Comparison of ENCODE assay signal across 8 cellular contexts in genomic region chr14:94173471-94173884, GRCh38. TPM values are rescaled to one million over a fixed set of nuclear protein-coding genes. Genes with fewer than 3 reads are reported as not detected.
DNase-seq lines count a peak whose midpoint lies in the region; ATAC-seq and TF ChIP-seq lines count a peak whose summit lies in the region.

No MANE protein-coding gene starts in this region.

- no peaks in the 10 kb centered on the region for H3K36me3 Mint-ChIP-seq in HFFc6 (ENCODE audit: low read depth)
- H3K36me3 Mint-ChIP-seq in activated naive CD8-positive, alpha-beta T cell: no peaks in the 10 kb centered on the region

- H3K27ac ChIP-seq in iPS-20b (ENCODE audit: low read length): no peak overlapping the region

- H3K27me3 ChIP-seq in BE2C (peaks cover 66% of the 10 kb centered on the region), iPS-20b (ENCODE audit: insufficient read depth, low read length) (peaks cover 32% of the 10 kb centered on the region)

- peaks cover 19% of the 10 kb centered on the region for H3K4me1 Mint-ChIP-seq in HFFc6 (ENCODE audit: low read depth)
- H3K4me1 Mint-ChIP-seq in activated naive CD8-positive, alpha-beta T cell (ENCODE audit: low read depth): peaks cover 23% of the 10 kb centered on the region
- H3K4me1 Mint-ChIP-seq in stimulated activated naive CD8-positive, alpha-beta T cell treated with anti-CD3 and anti-CD28 coated beads, Interleukin-15, amount 100 ng/mL, for 72 hours: peaks cover 30% of the 10 kb centered on the region

- peak overlapping the region; percentile 60 for H3K4me3 ChIP-seq in BE2C (ENCODE audit: low read depth, low read length)
- H3K4me3 ChIP-seq in iPS-20b (ENCODE audit: low read length): peak overlapping the region; percentile 88

- peak overlapping the region; percentile 76 for H3K9ac ChIP-seq in iPS-20b (ENCODE audit: low read depth, low read length)

- H3K36me3 ChIP-seq in BE2C (no peaks in the 10 kb centered on the region), iPS-20b (ENCODE audit: insufficient read depth, low read depth, low read length) (no peaks in the 10 kb centered on the region)

- DNase-seq in BE2C (no peak), HFFc6 (no peak), SW 1271 (lab: John Stamatoyannopoulos, UW) (no peak), occipital lobe (lab: John Stamatoyannopoulos, UW) (no peak), Ammon's horn (ENCODE audit: low spot score) (no peak)
- DNase-seq in stimulated activated naive CD8-positive, alpha-beta T cell treated with anti-CD3 and anti-CD28 coated beads, Interleukin-15, amount 100 ng/mL, for 72 hours: peak in 1 of 2 donors; percentile 28

- H3K27me3 Mint-ChIP-seq in HFFc6 (ENCODE audit: insufficient read depth): peaks cover 14% of the 10 kb centered on the region
- H3K27me3 Mint-ChIP-seq in activated naive CD8-positive, alpha-beta T cell: no peaks in the 10 kb centered on the region
- H3K27me3 Mint-ChIP-seq in stimulated activated naive CD8-positive, alpha-beta T cell treated with anti-CD3 and anti-CD28 coated beads, Interleukin-15, amount 100 ng/mL, for 72 hours: peaks cover 32% of the 10 kb centered on the region

- no peak overlapping the region for H3K27ac Mint-ChIP-seq in HFFc6
- H3K27ac Mint-ChIP-seq in activated naive CD8-positive, alpha-beta T cell: peak overlapping the region; percentile 52
- peak overlapping the region in 1 of 2 donors; percentile 66 for H3K27ac Mint-ChIP-seq in stimulated activated naive CD8-positive, alpha-beta T cell treated with anti-CD3 and anti-CD28 coated beads, Interleukin-15, amount 100 ng/mL, for 72 hours

- TF ChIP-seq CTCF in BE2C (IDR thresholded peaks at IDR 0.05; ENCODE audit: low read depth, low read length) (no peak), HFFc6 (IDR thresholded peaks at IDR 0.05) (no peak)

- ATAC-seq in stimulated activated naive CD8-positive, alpha-beta T cell treated with anti-CD3 and anti-CD28 coated beads, Interleukin-15, amount 100 ng/mL, for 72 hours: no peak

- H3K4me1 ChIP-seq in BE2C (peaks cover 8% of the 10 kb centered on the region), iPS-20b (ENCODE audit: insufficient read depth, low read length) (peaks cover 24% of the 10 kb centered on the region; the same call in 1 of the 2 replicates)

- no peaks in the 10 kb centered on the region for H3K9me3 Mint-ChIP-seq in HFFc6
- no peaks in the 10 kb centered on the region for H3K9me3 Mint-ChIP-seq in activated naive CD8-positive, alpha-beta T cell (ENCODE audit: low read depth)
- no peaks in the 10 kb centered on the region for H3K9me3 Mint-ChIP-seq in stimulated activated naive CD8-positive, alpha-beta T cell treated with anti-CD3 and anti-CD28 coated beads, Interleukin-15, amount 100 ng/mL, for 72 hours

- H3K9me3 ChIP-seq in BE2C (no peaks in the 10 kb centered on the region), iPS-20b (ENCODE audit: insufficient read depth, low read depth, low read length) (no peaks in the 10 kb centered on the region)

- peak overlapping the region; percentile 74 for H3K4me3 Mint-ChIP-seq in HFFc6
- H3K4me3 Mint-ChIP-seq in activated naive CD8-positive, alpha-beta T cell: peak overlapping the region; percentile 87
- peak overlapping the region; percentile 78 to 82 for H3K4me3 Mint-ChIP-seq in stimulated activated naive CD8-positive, alpha-beta T cell treated with anti-CD3 and anti-CD28 coated beads, Interleukin-15, amount 100 ng/mL, for 72 hours

RNA-seq across cellular contexts. Expression of gene PPP4R4, which starts 0.6 kb away (rescaled TPM):
- polyA plus RNA-seq in BE2C (2012; ENCODE audit: insufficient read depth, insufficient read length, low read depth): not detected
- total RNA-seq in HFFc6 (2021; fragmentation: NEBNext Ultra II Directional; extraction: Animal tissue kit (Norgen Biotek cat#: 25700)): under 1 TPM in 2 of 6 experiments, not detected in 4; 0.05 to 0.14 TPM
- total RNA-seq in occipital lobe: 0.31 TPM

RNA-seq across cellular contexts. Expression of gene IFI27L2, which starts 44.1 kb away (rescaled TPM):
- 69.4 TPM for polyA plus RNA-seq in BE2C (2012; ENCODE audit: insufficient read depth, insufficient read length, low read depth)
- 100 to 1,000 TPM; 150 to 180 (median 171) TPM for total RNA-seq in HFFc6 (2021; fragmentation: NEBNext Ultra II Directional; extraction: Animal tissue kit (Norgen Biotek cat#: 25700))
- total RNA-seq in occipital lobe: 8.9 TPM

Comparison
In these comparisons a context has a peak if more than half of its experiments do, and no peak if none do; other contexts are left out.
1. RNA of gene IFI27L2, which starts 44.1 kb away (total RNA-seq): 150 to 180 TPM in HFFc6; 8.9 TPM in occipital lobe (single experiment); every median in the first group is over 10 times any median in the second.
2. Peak in every context shown above with its lines, with median percentiles within 50 percentile points of each other: H3K4me3 Mint-ChIP-seq.